In genomic region chrX:46575991-46576392, GRCh38 we compare ENCODE assay signal across 8 cellular contexts. TPM values are rescaled to one million over a fixed set of nuclear protein-coding genes. Genes with fewer than 3 reads are reported as not detected.
DNase-seq lines count a peak whose midpoint lies in the region; ATAC-seq, FAIRE-seq and TF ChIP-seq lines count a peak whose summit lies in the region.

No MANE protein-coding gene starts in this region.

- H3K27me3 Mint-ChIP-seq in activated naive CD8-positive, alpha-beta T cell treated with anti-CD3 and anti-CD28 coated beads for 36 hours = peaks cover 20% of the 10 kb centered on the region

- H4K20me1 ChIP-seq in keratinocyte (ENCODE audit: control insufficient read depth, extremely low read depth, insufficient read depth, low read length) = no peaks in the 10 kb centered on the region

- H3K4me1 ChIP-seq in keratinocyte (ENCODE audit: control insufficient read depth, extremely low read depth, insufficient read depth, low read length) (peaks cover 7% of the 10 kb centered on the region), uterus (no peaks in the 10 kb centered on the region), foreskin keratinocyte (no peaks in the 10 kb centered on the region)

- dilution Hi-C loops in keratinocyte (cut with MboI; ENCODE audit: extremely low pct_ligation_motif_present, low sequenced_read_pairs) = no loop called here

- no peaks in the 10 kb centered on the region for H3K9me1 ChIP-seq in keratinocyte (ENCODE audit: control insufficient read depth, extremely low read depth, insufficient read depth, low read length)

- intact Hi-C loops in Right ventricle myocardium inferior (cut with DNase I) = no loop called here
- intact Hi-C loops in cardiac septum (cut with DNase I) = loop anchor here (2.0 kb wide), 1 partner anchor 67 kb away; no protein-coding TSS in a partner anchor
- intact Hi-C loops in uterus (cut with DNase I; ENCODE audit: low total_unique reads) = no loop called here

- H3K4me3 Mint-ChIP-seq in activated naive CD8-positive, alpha-beta T cell treated with anti-CD3 and anti-CD28 coated beads for 36 hours = peak overlapping the region; percentile 29

- peak overlapping the region; percentile 70 for H3K4me2 ChIP-seq in keratinocyte (ENCODE audit: control insufficient read depth, extremely low read depth, insufficient read depth, low read depth, low read length)

- no peak overlapping the region for H3K9ac ChIP-seq in keratinocyte (ENCODE audit: control insufficient read depth, extremely low read depth, insufficient read depth, low read length)

- H3K27ac ChIP-seq in keratinocyte (ENCODE audit: control insufficient read depth, insufficient read depth, low read length) = no peak overlapping the region
- H3K27ac ChIP-seq in uterus = peak overlapping the region; percentile 54 to 57
- H3K27ac ChIP-seq in foreskin keratinocyte = no peak overlapping the region

- H3K4me3 ChIP-seq in keratinocyte (ENCODE audit: control insufficient read depth in 2 of 3, extremely low read depth in 1 of 3, insufficient read depth in 2 of 3, low read depth in 1 of 3, low read length in 3 of 3) (no peak overlapping the region), uterus (peak overlapping the region in 1 of 2 donors; percentile 53), MG63 (no peak overlapping the region)

- ATAC-seq in Right ventricle myocardium inferior = peak; percentile 29
- ATAC-seq in GM18867 (IDR thresholded peaks at IDR 0.05; ENCODE audit: unreplicated experiment) = no peak
- no peak for ATAC-seq in foreskin keratinocyte

- no peak for TF ChIP-seq POLR2A in uterus (IDR thresholded peaks at IDR 0.05)

- FAIRE-seq in keratinocyte (lab: Jason Lieb, UNC) = no peak

- no peaks in the 10 kb centered on the region for H3K27me3 ChIP-seq in keratinocyte (ENCODE audit: control insufficient read depth, extremely low read depth, insufficient read depth, low read length)
- no peaks in the 10 kb centered on the region for H3K27me3 ChIP-seq in uterus
- no peaks in the 10 kb centered on the region for H3K27me3 ChIP-seq in MG63
- H3K27me3 ChIP-seq in foreskin keratinocyte = no peaks in the 10 kb centered on the region

- no peak overlapping the region for H2AFZ ChIP-seq in keratinocyte (ENCODE audit: control insufficient read depth, low read length)

- no peaks in the 10 kb centered on the region for H3K9me3 Mint-ChIP-seq in activated naive CD8-positive, alpha-beta T cell treated with anti-CD3 and anti-CD28 coated beads for 36 hours

- H3K4me1 Mint-ChIP-seq in activated naive CD8-positive, alpha-beta T cell treated with anti-CD3 and anti-CD28 coated beads for 36 hours = peaks cover 27% of the 10 kb centered on the region

- no peaks in the 10 kb centered on the region for H3K79me2 ChIP-seq in keratinocyte (ENCODE audit: control insufficient read depth, insufficient read depth, low read length)

- H3K36me3 Mint-ChIP-seq in activated naive CD8-positive, alpha-beta T cell treated with anti-CD3 and anti-CD28 coated beads for 36 hours = peaks cover 2% of the 10 kb centered on the region

- DNase-seq in Right ventricle myocardium inferior (ENCODE audit: missing footprints) = no peak
- no peak for DNase-seq in cardiac septum (ENCODE audit: low spot score)
- no peak for DNase-seq in activated naive CD8-positive, alpha-beta T cell treated with anti-CD3 and anti-CD28 coated beads for 36 hours
- no peak for DNase-seq in keratinocyte (ENCODE audit: low read depth, low spot score)
- peak; percentile 31 to 54 for DNase-seq in uterus
- DNase-seq in MG63 = no peak
- no peak for DNase-seq in foreskin keratinocyte

- H3K9me3 ChIP-seq in keratinocyte (ENCODE audit: control insufficient read depth, low read depth, low read length) (no peaks in the 10 kb centered on the region), uterus (no peaks in the 10 kb centered on the region), MG63 (no peaks in the 10 kb centered on the region)

- no peak for TF ChIP-seq CTCF in keratinocyte (optimal IDR thresholded peaks at IDR 0.05 in 1 of 3, IDR thresholded peaks at IDR 0.05 in 1 of 3, conservative IDR thresholded peaks at IDR 0.05 in 1 of 3; ENCODE audit: extremely low read depth in 1 of 3, insufficient read depth in 2 of 3, low read length in 3 of 3)
- TF ChIP-seq CTCF in uterus (IDR thresholded peaks at IDR 0.05) = no peak
- TF ChIP-seq CTCF in foreskin keratinocyte (conservative IDR thresholded peaks at IDR 0.05) = no peak

- no peak overlapping the region for H3K27ac Mint-ChIP-seq in activated naive CD8-positive, alpha-beta T cell treated with anti-CD3 and anti-CD28 coated beads for 36 hours

- H3K36me3 ChIP-seq in keratinocyte (ENCODE audit: control insufficient read depth in 2 of 2, extremely low read depth in 1 of 2, insufficient read depth in 2 of 2, low read length in 2 of 2) (no peaks in the 10 kb centered on the region), uterus (no peaks in the 10 kb centered on the region), MG63 (no peaks in the 10 kb centered on the region)

RNA-seq across cellular contexts. Expression of gene CHST7, which starts 2.4 kb away (rescaled TPM):
- total RNA-seq in Right ventricle myocardium inferior = 15.1 TPM
- total RNA-seq in cardiac septum = 3.5 TPM
- total RNA-seq in activated naive CD8-positive, alpha-beta T cell treated with anti-CD3 and anti-CD28 coated beads for 36 hours = 1 to 10 TPM; 1.5 to 1.7 TPM
- 0.26 to 0.39 TPM (median 0.27 TPM) in 3 replicates for polyA plus RNA-seq in keratinocyte
- polyA plus RNA-seq in keratinocyte (2011; ENCODE audit: low read depth) = 0.64 TPM
- polyA plus RNA-seq in keratinocyte (2011; cell fraction: cytosol; rRNA removed) = 0.21 and 0.26 TPM in 2 replicates
- polyA plus RNA-seq in keratinocyte (2011; cell fraction: nucleus; rRNA removed) = 0.28 and 0.33 TPM in 2 replicates
- polyA plus RNA-seq in keratinocyte (2012; ENCODE audit: low replicate concordance) = 0.59 and 0.66 TPM in 2 replicates
- 0.72 TPM in 1 of 3 replicates, not detected in the others for polyA minus RNA-seq in keratinocyte
- 0.77 TPM for polyA minus RNA-seq in keratinocyte (2011; cell fraction: cytosol; rRNA and poly(A)+ RNA removed)
- polyA minus RNA-seq in keratinocyte (2011; cell fraction: nucleus; rRNA and poly(A)+ RNA removed) = 0.54 and 0.74 TPM in 2 replicates
- 10 to 100 TPM in 2 of 4 donors, 1 to 10 TPM in 2; 7.2 to 32.0 (median 9.1) TPM for total RNA-seq in uterus
- total RNA-seq in MG63 (2014; rRNA removed; shearing (Covaris generic); ENCODE audit: low replicate concordance) = 2.4 and 5.1 TPM in 2 replicates
- total RNA-seq in foreskin keratinocyte = 1.6 and 1.8 TPM in 2 replicates
- 1.4 and 1.7 TPM in 2 replicates for polyA plus RNA-seq in foreskin keratinocyte

RNA-seq across cellular contexts. Expression of gene ZNF674, which starts 30.8 kb away (rescaled TPM):
- total RNA-seq in Right ventricle myocardium inferior (2.2 TPM), cardiac septum (2.0 TPM), uterus (1 to 10 TPM; 1.2 to 7.8 (median 5.3) TPM), foreskin keratinocyte (3.1 and 3.4 TPM in 2 replicates)
- 1 to 10 TPM; 1.3 to 1.7 TPM for total RNA-seq in activated naive CD8-positive, alpha-beta T cell treated with anti-CD3 and anti-CD28 coated beads for 36 hours
- polyA plus RNA-seq in keratinocyte (1.4 to 2.7 TPM (median 2.1 TPM) in 3 replicates), foreskin keratinocyte (0.68 and 0.71 TPM in 2 replicates)
- 1.4 TPM for polyA plus RNA-seq in keratinocyte (2011; ENCODE audit: low read depth)
- polyA plus RNA-seq in keratinocyte (2011; cell fraction: cytosol; rRNA removed) = 0.66 and 1.0 TPM in 2 replicates
- polyA plus RNA-seq in keratinocyte (2011; cell fraction: nucleus; rRNA removed) = 2.4 and 3.3 TPM in 2 replicates
- polyA plus RNA-seq in keratinocyte (2012; ENCODE audit: low replicate concordance) = 1.6 and 2.0 TPM in 2 replicates
- polyA minus RNA-seq in keratinocyte = 3.6 to 6.8 TPM (median 5.7 TPM) in 3 replicates
- polyA minus RNA-seq in keratinocyte (2011; cell fraction: cytosol; rRNA and poly(A)+ RNA removed) = 2.3 TPM
- 3.2 and 5.8 TPM in 2 replicates for polyA minus RNA-seq in keratinocyte (2011; cell fraction: nucleus; rRNA and poly(A)+ RNA removed)
- 5.5 and 6.4 TPM in 2 replicates for total RNA-seq in MG63 (2014; rRNA removed; shearing (Covaris generic); ENCODE audit: low replicate concordance)

Comparison
In these comparisons a context has a peak if more than half of its experiments do, and no peak if none do; other contexts are left out.
1. DNase-seq: peak in uterus (2 of 2); none in Right ventricle myocardium inferior (single experiment), cardiac septum (single experiment), activated naive CD8-positive, alpha-beta T cell treated with anti-CD3 and anti-CD28 coated beads for 36 hours (single experiment), keratinocyte (single experiment), MG63 (single experiment) and foreskin keratinocyte (0 of 2).
2. H3K27ac ChIP-seq: peak in uterus (2 of 2); none in keratinocyte (single experiment) and foreskin keratinocyte (single experiment).